19 cellular contexts compared by ENCODE assay signal in genomic region chr16:57516176-57516725, GRCh38. TPM values are rescaled to one million over a fixed set of nuclear protein-coding genes. Genes with fewer than 3 reads are reported as not detected.
DNase-seq lines count a peak whose midpoint lies in the region; ATAC-seq and TF ChIP-seq lines count a peak whose summit lies in the region.
"Had no signal": no experiment of that assay in that cellular context is flagged by ENCODE, and none has a peak within 500 bp of the region (broad histone marks: within the 10 kb centered on the region; RNA-seq: fewer than 3 reads in every experiment).

No MANE protein-coding gene starts in this region.

- ATAC-seq in natural killer cell treated with Interleukin-12 subunit alpha and Interleukin-12 subunit beta and Interleukin-15 and Interleukin-18, amount 100 ng/mL, for 72 hours: no peak
- no peak for ATAC-seq in natural killer cell
- ATAC-seq in activated T-helper 17 cell treated with anti-CD3 and anti-CD28 coated beads, Interleukin-2, amount 50 U/mL, for 72 hours (replicated peaks): no peak
- ATAC-seq: GM23338 had no signal

- H3K4me1 Mint-ChIP-seq in activated naive CD4-positive, alpha-beta T cell treated with anti-CD3 and anti-CD28 coated beads, Interleukin-2, amount 50 U/mL, for 24 hours: peaks cover 6% of the 10 kb centered on the region
- H3K4me1 Mint-ChIP-seq in natural killer cell treated with Interleukin-12 subunit alpha and Interleukin-12 subunit beta and Interleukin-15 and Interleukin-18, amount 100 ng/mL, for 72 hours (ENCODE audit: low read depth in 2 of 2): peaks cover 7 to 14% of the 10 kb centered on the region in 2 donors
- peaks cover 12 to 18% of the 10 kb centered on the region in 2 donors for H3K4me1 Mint-ChIP-seq in natural killer cell
- H3K4me1 Mint-ChIP-seq in activated T-helper 17 cell treated with anti-CD3 and anti-CD28 coated beads, Interleukin-2, amount 50 U/mL, for 72 hours: peaks cover 4% of the 10 kb centered on the region

- H3K27me3 Mint-ChIP-seq in activated naive CD4-positive, alpha-beta T cell treated with anti-CD3 and anti-CD28 coated beads, Interleukin-2, amount 50 U/mL, for 24 hours: no peaks in the 10 kb centered on the region
- no peaks in the 10 kb centered on the region for H3K27me3 Mint-ChIP-seq in natural killer cell treated with Interleukin-12 subunit alpha and Interleukin-12 subunit beta and Interleukin-15 and Interleukin-18, amount 100 ng/mL, for 72 hours
- H3K27me3 Mint-ChIP-seq in natural killer cell (ENCODE audit: low read depth in 2 of 2): no peaks in the 10 kb centered on the region
- no peaks in the 10 kb centered on the region for H3K27me3 Mint-ChIP-seq in activated T-helper 17 cell treated with anti-CD3 and anti-CD28 coated beads, Interleukin-2, amount 50 U/mL, for 72 hours
- H3K27me3 Mint-ChIP-seq: CD4-positive, alpha-beta memory T cell had no signal

- no peak overlapping the region for H3K4me3 Mint-ChIP-seq in activated naive CD4-positive, alpha-beta T cell treated with anti-CD3 and anti-CD28 coated beads, Interleukin-2, amount 50 U/mL, for 24 hours
- no peak overlapping the region for H3K4me3 Mint-ChIP-seq in natural killer cell treated with Interleukin-12 subunit alpha and Interleukin-12 subunit beta and Interleukin-15 and Interleukin-18, amount 100 ng/mL, for 72 hours
- no peak overlapping the region for H3K4me3 Mint-ChIP-seq in natural killer cell
- H3K4me3 Mint-ChIP-seq in activated T-helper 17 cell treated with anti-CD3 and anti-CD28 coated beads, Interleukin-2, amount 50 U/mL, for 72 hours: no peak overlapping the region
- H3K4me3 Mint-ChIP-seq: CD4-positive, alpha-beta memory T cell; GM23338 had no signal

- H3K36me3 Mint-ChIP-seq in activated naive CD4-positive, alpha-beta T cell treated with anti-CD3 and anti-CD28 coated beads, Interleukin-2, amount 50 U/mL, for 24 hours: peaks cover 1% of the 10 kb centered on the region
- peaks cover 4% of the 10 kb centered on the region for H3K36me3 Mint-ChIP-seq in natural killer cell treated with Interleukin-12 subunit alpha and Interleukin-12 subunit beta and Interleukin-15 and Interleukin-18, amount 100 ng/mL, for 72 hours
- H3K36me3 Mint-ChIP-seq in natural killer cell: no peaks in the 10 kb centered on the region
- H3K36me3 Mint-ChIP-seq in activated T-helper 17 cell treated with anti-CD3 and anti-CD28 coated beads, Interleukin-2, amount 50 U/mL, for 72 hours (ENCODE audit: low read depth): peaks cover 43% of the 10 kb centered on the region

- no peak for DNase-seq in activated naive CD4-positive, alpha-beta T cell treated with anti-CD3 and anti-CD28 coated beads, Interleukin-2, amount 50 U/mL, for 16 hours
- DNase-seq in natural killer cell treated with Interleukin-12 subunit alpha and Interleukin-12 subunit beta and Interleukin-15 and Interleukin-18, amount 100 ng/mL, for 72 hours (ENCODE audit: low spot score): peak; percentile 45
- DNase-seq in natural killer cell: no peak
- no peak for DNase-seq in OCI-M2 (lab: John Stamatoyannopoulos, UW; ENCODE audit: unreplicated experiment)
- DNase-seq in NCI-H1092 (lab: John Stamatoyannopoulos, UW): no peak
- no peak for DNase-seq in AG08395 (ENCODE audit: low spot score)
- DNase-seq: CD4-positive, alpha-beta memory T cell; DMS53; HCEC 1CT; KBM-7; NCI-H1105 treated with DMSO at 0.1 percent for 48 hours; NCI-H187; NCI-H345; NCI-H526 treated with DMSO at 0.1 percent for 48 hours; OCI-M1; RPMI8226 had no signal

- no peaks in the 10 kb centered on the region for H3K9me3 Mint-ChIP-seq in activated naive CD4-positive, alpha-beta T cell treated with anti-CD3 and anti-CD28 coated beads, Interleukin-2, amount 50 U/mL, for 24 hours
- H3K9me3 Mint-ChIP-seq in natural killer cell treated with Interleukin-12 subunit alpha and Interleukin-12 subunit beta and Interleukin-15 and Interleukin-18, amount 100 ng/mL, for 72 hours: no peaks in the 10 kb centered on the region
- no peaks in the 10 kb centered on the region for H3K9me3 Mint-ChIP-seq in natural killer cell
- no peaks in the 10 kb centered on the region for H3K9me3 Mint-ChIP-seq in activated T-helper 17 cell treated with anti-CD3 and anti-CD28 coated beads, Interleukin-2, amount 50 U/mL, for 72 hours
- H3K9me3 Mint-ChIP-seq: CD4-positive, alpha-beta memory T cell; GM23338 had no signal

- intact Hi-C loops in natural killer cell (cut with micrococcal nuclease): loop anchor here (5.0 kb wide), 1 partner anchor 39 kb away; no protein-coding TSS in a partner anchor

- peak overlapping the region; percentile 82 for H3K27ac Mint-ChIP-seq in activated naive CD4-positive, alpha-beta T cell treated with anti-CD3 and anti-CD28 coated beads, Interleukin-2, amount 50 U/mL, for 24 hours
- H3K27ac Mint-ChIP-seq in natural killer cell treated with Interleukin-12 subunit alpha and Interleukin-12 subunit beta and Interleukin-15 and Interleukin-18, amount 100 ng/mL, for 72 hours: no peak overlapping the region
- H3K27ac Mint-ChIP-seq in natural killer cell: peak overlapping the region in 1 of 2 donors; percentile 27
- H3K27ac Mint-ChIP-seq in activated T-helper 17 cell treated with anti-CD3 and anti-CD28 coated beads, Interleukin-2, amount 50 U/mL, for 72 hours: peak overlapping the region; percentile 34
- H3K27ac Mint-ChIP-seq: GM23338 had no signal

- TF ChIP-seq CTCF in natural killer cell (IDR thresholded peaks at IDR 0.05): no peak

RNA-seq across cellular contexts. Expression of gene CCDC102A, which starts 20.1 kb away (rescaled TPM):
- 10 to 100 TPM; 13.9 to 21.5 TPM for total RNA-seq in natural killer cell treated with Interleukin-12 subunit alpha and Interleukin-12 subunit beta and Interleukin-15 and Interleukin-18, amount 100 ng/mL, for 72 hours
- total RNA-seq in natural killer cell: 10 to 100 TPM; 15.5 to 24.4 (median 17.1) TPM
- total RNA-seq in activated T-helper 17 cell treated with anti-CD3 and anti-CD28 coated beads, Interleukin-2, amount 50 U/mL, for 72 hours: 10 to 100 TPM; 16.7 to 21.2 TPM

RNA-seq across cellular contexts. Expression of gene ADGRG5, which starts 26.2 kb away (rescaled TPM):
- 10 to 100 TPM; 86.8 to 95.0 TPM for total RNA-seq in natural killer cell treated with Interleukin-12 subunit alpha and Interleukin-12 subunit beta and Interleukin-15 and Interleukin-18, amount 100 ng/mL, for 72 hours
- 100 to 1,000 TPM in 1 of 3 donors, 10 to 100 TPM in 2; 83.2 to 118 (median 94.5) TPM for total RNA-seq in natural killer cell
- total RNA-seq in activated T-helper 17 cell treated with anti-CD3 and anti-CD28 coated beads, Interleukin-2, amount 50 U/mL, for 72 hours: 10 to 100 TPM; 13.7 to 36.9 TPM

RNA-seq across cellular contexts. Expression of gene DOK4, which starts 30.0 kb away (rescaled TPM):
- total RNA-seq in natural killer cell treated with Interleukin-12 subunit alpha and Interleukin-12 subunit beta and Interleukin-15 and Interleukin-18, amount 100 ng/mL, for 72 hours: 1 to 10 TPM; 4.2 to 6.5 TPM
- 1 to 10 TPM in 2 of 3 donors, under 1 TPM in 1; 0.75 to 2.5 (median 1.5) TPM for total RNA-seq in natural killer cell
- 10 to 100 TPM in 1 of 2 donors, 1 to 10 TPM in 1; 6.4 to 16.8 TPM for total RNA-seq in activated T-helper 17 cell treated with anti-CD3 and anti-CD28 coated beads, Interleukin-2, amount 50 U/mL, for 72 hours

RNA-seq across cellular contexts. Expression of gene POLR2C, which starts 53.8 kb away (rescaled TPM):
- 10 to 100 TPM; 63.8 to 85.4 TPM for total RNA-seq in natural killer cell treated with Interleukin-12 subunit alpha and Interleukin-12 subunit beta and Interleukin-15 and Interleukin-18, amount 100 ng/mL, for 72 hours
- total RNA-seq in natural killer cell: 10 to 100 TPM; 55.4 to 71.2 (median 66.7) TPM
- total RNA-seq in activated T-helper 17 cell treated with anti-CD3 and anti-CD28 coated beads, Interleukin-2, amount 50 U/mL, for 72 hours: 10 to 100 TPM; 71.3 to 86.2 TPM

Comparison
In these comparisons a context has a peak if more than half of its experiments do, and no peak if none do; other contexts are left out.
1. H3K27ac Mint-ChIP-seq: peak in activated naive CD4-positive, alpha-beta T cell treated with anti-CD3 and anti-CD28 coated beads, Interleukin-2, amount 50 U/mL, for 24 hours (single experiment) and activated T-helper 17 cell treated with anti-CD3 and anti-CD28 coated beads, Interleukin-2, amount 50 U/mL, for 72 hours (single experiment); none in natural killer cell treated with Interleukin-12 subunit alpha and Interleukin-12 subunit beta and Interleukin-15 and Interleukin-18, amount 100 ng/mL, for 72 hours (0 of 2).